Comparison of ENCODE assay signal across 20 cellular contexts in the genomic region with DNA sequence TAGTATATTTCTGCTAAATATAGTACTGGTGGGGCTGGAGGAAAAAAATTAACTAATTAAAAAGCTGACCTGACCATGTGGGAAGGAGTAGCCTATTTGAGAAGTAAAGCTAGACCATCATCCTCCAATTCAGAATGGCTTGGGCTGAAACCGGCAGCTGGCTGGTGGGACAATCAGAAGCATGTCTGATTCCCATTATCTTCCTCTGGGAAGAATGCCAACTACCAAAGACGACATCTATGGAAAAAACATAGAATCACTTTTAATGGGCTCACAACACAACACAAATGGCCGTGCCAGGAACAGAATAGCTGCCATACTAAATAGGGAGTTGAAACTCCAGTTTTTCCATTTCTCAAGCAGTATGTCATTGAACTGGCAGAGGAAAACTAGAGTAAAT.
DNase-seq lines count a peak whose midpoint lies in the region; TF ChIP-seq lines count a peak whose summit lies in the region.
"Had no signal": no experiment of that assay in that cellular context is flagged by ENCODE, and none has a peak within 500 bp of the region (broad histone marks: within the 10 kb centered on the region; RNA-seq: fewer than 3 reads in every experiment).

No MANE protein-coding gene starts in this region.

- no peaks in the 10 kb centered on the region for H3K9me2 ChIP-seq in hepatocyte (replicated peaks; ENCODE audit: insufficient read depth)

- CTCF ChIA-PET in mammary epithelial cell (lab: Charles Lee; ENCODE audit: low non-redundant PET) = no interaction called here

- H3K27ac ChIP-seq in hepatocyte (peak overlapping the region; percentile 54), mammary epithelial cell (ENCODE audit: insufficient read depth, low read depth, low read length) (no peak overlapping the region)
- H3K27ac ChIP-seq: coronary artery, left lung, pancreas, sigmoid colon had no signal

- no peaks in the 10 kb centered on the region for H3K36me3 ChIP-seq in hepatocyte (replicated peaks; ENCODE audit: insufficient read depth, low read depth)
- H3K36me3 ChIP-seq in mammary epithelial cell (ENCODE audit: insufficient read depth, low read length) = no peaks in the 10 kb centered on the region
- H3K36me3 ChIP-seq: left lung, pancreas, sigmoid colon had no signal

- H3K27me3 ChIP-seq in hepatocyte (no peaks in the 10 kb centered on the region), mammary epithelial cell (ENCODE audit: insufficient read depth, low read length) (no peaks in the 10 kb centered on the region)
- H3K27me3 ChIP-seq: left lung, pancreas, sigmoid colon had no signal

- in situ Hi-C loops in mammary epithelial cell (cut with MboI; ENCODE audit: low sequenced_read_pairs in 2 of 2) = no loop called here

- H3K4me3 ChIP-seq in hepatocyte (no peak overlapping the region), mammary epithelial cell (replicated peaks in 1 of 3; ENCODE audit: insufficient read depth in 1 of 3, low read depth in 2 of 3, low read length in 3 of 3) (no peak overlapping the region)
- H3K4me3 ChIP-seq: coronary artery, left lung, pancreas, sigmoid colon had no signal

- WGBS in hepatocyte (ENCODE audit: low lambda C conversion rate, missing lambda C conversion rate) = 62% methylated on average over 3 of the region's 3 CpGs
- 69% methylated on average over 3 of the region's 3 CpGs for WGBS in mammary epithelial cell (ENCODE audit: low coverage, missing lambda C conversion rate)

- no peak overlapping the region for H3K4me2 ChIP-seq in hepatocyte
- H3K4me2 ChIP-seq in mammary epithelial cell (ENCODE audit: insufficient read depth, low read depth, low read length) = no peak overlapping the region

- H3K4me1 ChIP-seq in hepatocyte (ENCODE audit: insufficient read depth) = peaks cover 6% of the 10 kb centered on the region
- H3K4me1 ChIP-seq in mammary epithelial cell (ENCODE audit: insufficient read depth, low read length) = no peaks in the 10 kb centered on the region
- H3K4me1 ChIP-seq: left lung, pancreas, sigmoid colon had no signal

- H4K20me1 ChIP-seq in hepatocyte (ENCODE audit: insufficient read depth, poor library complexity, severe bottlenecking) (no peaks in the 10 kb centered on the region), mammary epithelial cell (ENCODE audit: insufficient read depth, low read length) (no peaks in the 10 kb centered on the region)

- H3K9me3 ChIP-seq in hepatocyte (ENCODE audit: low read depth) (no peaks in the 10 kb centered on the region), mammary epithelial cell (replicated peaks; ENCODE audit: insufficient read depth, low read length) (peaks cover 5% of the 10 kb centered on the region)
- H3K9me3 ChIP-seq: left lung, pancreas, sigmoid colon had no signal

- dilution Hi-C loops in mammary epithelial cell (cut with HindIII; ENCODE audit: low sequenced_read_pairs) = no loop called here

- H3K79me2 ChIP-seq in hepatocyte (no peaks in the 10 kb centered on the region), mammary epithelial cell (ENCODE audit: insufficient read depth, low read length) (no peaks in the 10 kb centered on the region)

- intact Hi-C loops in mammary epithelial cell (cut with micrococcal nuclease) = no loop called here

- BruUV-seq in mammary epithelial cell (replicated peaks; lab: Mats Ljungman, UMichigan) = no TSS peak

- no peak overlapping the region for H3K9ac ChIP-seq in mammary epithelial cell (ENCODE audit: insufficient read depth, low read length)

- TF ChIP-seq CTCF in hepatocyte (IDR thresholded peaks at IDR 0.05; ENCODE audit: poor library complexity) = no peak
- no peak for TF ChIP-seq CTCF in mammary epithelial cell (conservative IDR thresholded peaks at IDR 0.05 in 1 of 2, IDR thresholded peaks at IDR 0.05 in 1 of 2; ENCODE audit: extremely low read depth in 1 of 2, insufficient read depth in 1 of 2, low read depth in 1 of 2, low read length in 2 of 2)

- DNase-seq in H4 (ENCODE audit: low spot score) = peak; percentile 23
- DNase-seq in NCI-H1694 treated with DMSO at 0.1 percent for 48 hours (lab: John Stamatoyannopoulos, UW) = peak; percentile 46
- DNase-seq in NCI-H69 (lab: John Stamatoyannopoulos, UW) = peak; percentile 82
- DNase-seq in hepatocyte (ENCODE audit: low spot score) = peak; percentile 39
- no peak for DNase-seq in stimulated activated CD4-positive, alpha-beta T cell treated with anti-CD3 and anti-CD28 coated beads, Interleukin-4, amount 100 ng/mL, for 24 hours
- DNase-seq in NCI-H226 = no peak
- DNase-seq in mammary epithelial cell = no peak
- DNase-seq: activated CD4-positive, alpha-beta memory T cell treated with anti-CD3 and anti-CD28 coated beads, Interleukin-2, amount 10 ng/mL, durations not matched to agents 7 days and 5 days; activated CD4-positive, CD25-positive, alpha-beta regulatory T cell; activated naive CD4-positive, alpha-beta T cell; CD8-positive, alpha-beta memory T cell; endodermal cell; H9; Kasumi-1; left lung; NCI-H1417 treated with DMSO at 0.1 percent for 48 hours; sigmoid colon; T1000 had no signal

- H2AFZ ChIP-seq in hepatocyte (no peak overlapping the region), mammary epithelial cell (ENCODE audit: low read depth, low read length) (no peak overlapping the region)

Comparison
In these comparisons a context has a peak if more than half of its experiments do, and no peak if none do; other contexts are left out.
1. DNase-seq: peak in H4 (single experiment), NCI-H1694 treated with DMSO at 0.1 percent for 48 hours (single experiment), NCI-H69 (single experiment) and hepatocyte (single experiment); none in stimulated activated CD4-positive, alpha-beta T cell treated with anti-CD3 and anti-CD28 coated beads, Interleukin-4, amount 100 ng/mL, for 24 hours (single experiment), NCI-H226 (single experiment) and mammary epithelial cell (single experiment).